ENCODE assay signal across 12 cellular contexts in genomic region chr15:41936155-41936554, GRCh38. TPM values are rescaled to one million over a fixed set of nuclear protein-coding genes. Genes with fewer than 3 reads are reported as not detected.
A peak's percentile ranks its signal among the peaks of the same experiment; 100 is the strongest.
DNase-seq lines count a peak whose midpoint lies in the region; ATAC-seq and TF ChIP-seq lines count a peak whose summit lies in the region.
"Had no signal": no experiment of that assay in that cellular context is flagged by ENCODE, and none has a peak within 500 bp of the region (broad histone marks: within the 10 kb centered on the region; RNA-seq: fewer than 3 reads in every experiment).

No MANE protein-coding gene starts in this region.

- TF ChIP-seq CTCF in upper lobe of left lung (IDR thresholded peaks at IDR 0.05), result no peak
- no peak for TF ChIP-seq CTCF in RWPE1 (conservative IDR thresholded peaks at IDR 0.05; ENCODE audit: low read depth)

- no peaks in the 10 kb centered on the region for H3K9me3 Mint-ChIP-seq in activated naive CD4-positive, alpha-beta T cell treated with anti-CD3 and anti-CD28 coated beads, Interleukin-2, amount 50 U/mL, for 72 hours

- DNase-seq in stimulated activated CD4-positive, alpha-beta T cell treated with anti-CD3 and anti-CD28 coated beads, Interleukin-15, amount 100 ng/mL, for 24 hours, result peak; percentile 22
- no peak for DNase-seq in stimulated activated CD4-positive, alpha-beta T cell treated with anti-CD3 and anti-CD28 coated beads, Interleukin-12 subunit alpha, Interleukin-12 subunit beta, amount 100 ng/mL, for 4 hours
- DNase-seq in activated naive CD4-positive, alpha-beta T cell treated with anti-CD3 and anti-CD28 coated beads, Interleukin-2, amount 50 U/mL, for 72 hours (ENCODE audit: low spot score in 2 of 2), result no peak
- DNase-seq in mesenteric fat pad (ENCODE audit: low spot score) (peak; percentile 8), upper lobe of left lung (no peak), ecto neural progenitor cell (ENCODE audit: low spot score) (no peak), Ammon's horn (ENCODE audit: low spot score) (no peak), RWPE1 (ENCODE audit: low spot score) (no peak)
- DNase-seq: left lung; NCI-H187 treated with DMSO at 0.1 percent for 48 hours; NK-92 treated with Interleukin-12 subunit alpha and Interleukin-12 subunit beta, amount 100 ng/mL, for 24 hours had no signal

- TF ChIP-seq EP300 in upper lobe of left lung (IDR thresholded peaks at IDR 0.05), result no peak

- peaks cover 9 to 31% of the 10 kb centered on the region in 2 donors for H3K36me3 Mint-ChIP-seq in activated naive CD4-positive, alpha-beta T cell treated with anti-CD3 and anti-CD28 coated beads, Interleukin-2, amount 50 U/mL, for 72 hours

- peaks cover 0 to 15% (median 1%) of the 10 kb centered on the region in 4 donors for H3K36me3 ChIP-seq in upper lobe of left lung

- H3K27ac ChIP-seq in upper lobe of left lung (peak overlapping the region; percentile 28 to 79 (median 73)), RWPE1 (no peak overlapping the region)

- CTCF ChIA-PET in RWPE1 (lab: Yijun Ruan, JAX), result no interaction called here

- no peaks in the 10 kb centered on the region for H3K9me3 ChIP-seq in upper lobe of left lung
- H3K9me3 ChIP-seq: left lung had no signal

- no peak for TF ChIP-seq POLR2A in upper lobe of left lung (IDR thresholded peaks at IDR 0.05)

- no peak overlapping the region for H3K4me3 ChIP-seq in upper lobe of left lung
- H3K4me3 ChIP-seq: left lung had no signal

- no peaks in the 10 kb centered on the region for H3K27me3 ChIP-seq in upper lobe of left lung
- H3K27me3 ChIP-seq: left lung had no signal

- POLR2A ChIA-PET in RWPE1 (lab: Yijun Ruan, JAX; ENCODE audit: low non-redundant PET), result no interaction called here

- peaks cover 38 to 58% (median 49%) of the 10 kb centered on the region in 4 donors for H3K4me1 ChIP-seq in upper lobe of left lung

- H3K27ac Mint-ChIP-seq in activated naive CD4-positive, alpha-beta T cell treated with anti-CD3 and anti-CD28 coated beads, Interleukin-2, amount 50 U/mL, for 72 hours, result peak overlapping the region; percentile 98 to 100

- ATAC-seq in activated naive CD4-positive, alpha-beta T cell treated with anti-CD3 and anti-CD28 coated beads, Interleukin-2, amount 50 U/mL, for 72 hours, result peak in 1 of 2 donors; percentile 0
- ATAC-seq in upper lobe of left lung (ENCODE audit: low FRiP score in 2 of 2), result no peak
- ATAC-seq: HCT116 had no signal

- 77 to 91% methylated on average over 3 of the region's 3 CpGs for whole genome bisulfite sequencing in upper lobe of left lung, 2 donors

RNA-seq across cellular contexts. Expression of gene EHD4, which starts 36.2 kb away (rescaled TPM):
- 10 to 100 TPM; 25.3 to 60.0 TPM for total RNA-seq in activated naive CD4-positive, alpha-beta T cell treated with anti-CD3 and anti-CD28 coated beads, Interleukin-2, amount 50 U/mL, for 72 hours
- total RNA-seq in mesenteric fat pad (35.7 TPM), upper lobe of left lung (10 to 100 TPM; 23.0 to 46.4 (median 31.5) TPM)

RNA-seq across cellular contexts. Expression of gene SPTBN5, which starts 42.3 kb away (rescaled TPM):
- total RNA-seq in activated naive CD4-positive, alpha-beta T cell treated with anti-CD3 and anti-CD28 coated beads, Interleukin-2, amount 50 U/mL, for 72 hours, result 1 to 10 TPM in 1 of 2 donors, under 1 TPM in 1; 0.55 to 1.4 TPM
- total RNA-seq in mesenteric fat pad, result 1.6 TPM
- 1 to 10 TPM in 3 of 6 donors, under 1 TPM in 3; 0.20 to 9.4 (median 2.0) TPM for total RNA-seq in upper lobe of left lung

Comparison
In these comparisons a context has a peak if more than half of its experiments do, and no peak if none do; other contexts are left out.
1. DNase-seq: peak in stimulated activated CD4-positive, alpha-beta T cell treated with anti-CD3 and anti-CD28 coated beads, Interleukin-15, amount 100 ng/mL, for 24 hours (single experiment) and mesenteric fat pad (single experiment); none in stimulated activated CD4-positive, alpha-beta T cell treated with anti-CD3 and anti-CD28 coated beads, Interleukin-12 subunit alpha, Interleukin-12 subunit beta, amount 100 ng/mL, for 4 hours (single experiment), activated naive CD4-positive, alpha-beta T cell treated with anti-CD3 and anti-CD28 coated beads, Interleukin-2, amount 50 U/mL, for 72 hours (0 of 2), upper lobe of left lung (0 of 2), ecto neural progenitor cell (single experiment), Ammon's horn (single experiment) and RWPE1 (single experiment).